ENCODE assay signal across 8 cellular contexts in genomic region chr15:59160880-59161593, GRCh38. TPM values are rescaled to one million over a fixed set of nuclear protein-coding genes. Genes with fewer than 3 reads are reported as not detected.
DNase-seq lines count a peak whose midpoint lies in the region; TF ChIP-seq lines count a peak whose summit lies in the region.

No MANE protein-coding gene starts in this region.

- no peaks in the 10 kb centered on the region for H3K27me3 Mint-ChIP-seq in mesothelial cell of epicardium (ENCODE audit: low read depth)

- DNase-seq in DMS53 (lab: John Stamatoyannopoulos, UW): peak; percentile 92
- peak; percentile 24 for DNase-seq in NB4 (ENCODE audit: low read depth)
- peak; percentile 77 for DNase-seq in islet precursor cell
- DNase-seq in T-helper 1 cell: no peak
- no peak for DNase-seq in GM19240 (ENCODE audit: insufficient read length, low spot score)
- DNase-seq in mesothelial cell of epicardium (ENCODE audit: low spot score in 2 of 2, unreplicated experiment in 2 of 2): no peak
- no peak for DNase-seq in DMS79 (lab: John Stamatoyannopoulos, UW)

- H3K4me1 Mint-ChIP-seq in mesothelial cell of epicardium: peaks cover 19% of the 10 kb centered on the region

- H3K4me3 ChIP-seq in NB4 (ENCODE audit: low read depth, low read length): no peak overlapping the region

- H3K27ac Mint-ChIP-seq in mesothelial cell of epicardium: no peak overlapping the region

- peaks cover 23% of the 10 kb centered on the region for H3K36me3 Mint-ChIP-seq in mesothelial cell of epicardium

- TF ChIP-seq CTCF in NB4 (IDR thresholded peaks at IDR 0.05; ENCODE audit: low read depth, low read length) (peak; percentile 43), VCaP (conservative IDR thresholded peaks at IDR 0.05) (peak; percentile 72), mesothelial cell of epicardium (IDR thresholded peaks at IDR 0.05; ENCODE audit: unreplicated experiment) (no peak)

- H3K4me3 Mint-ChIP-seq in mesothelial cell of epicardium: no peak overlapping the region

- no peak overlapping the region for H3K27ac ChIP-seq in VCaP

- H3K9me3 Mint-ChIP-seq in mesothelial cell of epicardium: peaks cover 4% of the 10 kb centered on the region

- TF ChIP-seq POLR2A in NB4 (IDR thresholded peaks at IDR 0.05; ENCODE audit: extremely low read depth, insufficient read length): no peak

RNA-seq across cellular contexts. Expression of gene LDHAL6B, which starts 45.6 kb away (rescaled TPM):
- not detected in 3 replicates for total RNA-seq in mesothelial cell of epicardium

RNA-seq across cellular contexts. Expression of gene CCNB2, which starts 56.1 kb away (rescaled TPM):
- total RNA-seq in mesothelial cell of epicardium: 26.8 to 29.2 TPM (median 27.1 TPM) in 3 replicates

Comparison
In these comparisons a context has a peak if more than half of its experiments do, and no peak if none do; other contexts are left out.
1. DNase-seq: peak in DMS53 (single experiment), NB4 (single experiment) and islet precursor cell (single experiment); none in T-helper 1 cell (0 of 5), GM19240 (single experiment), mesothelial cell of epicardium (0 of 2) and DMS79 (single experiment).